In genomic region chr1:9561429-9561828, GRCh38 we compare ENCODE assay signal across 8 cellular contexts. TPM values are rescaled to one million over a fixed set of nuclear protein-coding genes. Genes with fewer than 3 reads are reported as not detected.
DNase-seq lines count a peak whose midpoint lies in the region; ATAC-seq lines count a peak whose summit lies in the region.

No MANE protein-coding gene starts in this region.

- no peaks in the 10 kb centered on the region; the same call in 1 of the 2 replicates for H3K9me3 ChIP-seq in HAP-1

- CTCF ChIA-PET in activated CD4-positive, alpha-beta memory T cell treated with anti-CD3 and anti-CD28 coated beads for 36 hours (lab: Charles Lee) = interaction anchor here (0.9 kb wide), 1 partner anchor 24 kb away, joined by 3 read pairs; no protein-coding TSS in a partner anchor

- H3K4me3 Mint-ChIP-seq in activated CD4-positive, alpha-beta memory T cell treated with anti-CD3 and anti-CD28 coated beads for 36 hours = no peak overlapping the region

- no peaks in the 10 kb centered on the region for H3K9me3 Mint-ChIP-seq in activated CD4-positive, alpha-beta memory T cell treated with anti-CD3 and anti-CD28 coated beads for 36 hours

- peaks cover 6% of the 10 kb centered on the region for H3K36me3 Mint-ChIP-seq in activated CD4-positive, alpha-beta memory T cell treated with anti-CD3 and anti-CD28 coated beads for 36 hours

- no peaks in the 10 kb centered on the region for H3K27me3 Mint-ChIP-seq in activated CD4-positive, alpha-beta memory T cell treated with anti-CD3 and anti-CD28 coated beads for 36 hours

- H3K27ac Mint-ChIP-seq in activated CD4-positive, alpha-beta memory T cell treated with anti-CD3 and anti-CD28 coated beads for 36 hours = no peak overlapping the region

- no peak for ATAC-seq in HG02623 (IDR thresholded peaks at IDR 0.05; ENCODE audit: unreplicated experiment)

- intact Hi-C loops in activated CD4-positive, alpha-beta memory T cell treated with anti-CD3 and anti-CD28 coated beads for 36 hours (cut with micrococcal nuclease) = no loop called here

- peaks cover 21% of the 10 kb centered on the region for H3K4me1 Mint-ChIP-seq in activated CD4-positive, alpha-beta memory T cell treated with anti-CD3 and anti-CD28 coated beads for 36 hours (ENCODE audit: low read depth)

- DNase-seq in HAP-1 (ENCODE audit: low spot score in 2 of 2) = peak; percentile 73 to 92
- peak; percentile 76 for DNase-seq in NCI-H446 treated with DMSO at 0.1 percent for 48 hours (lab: John Stamatoyannopoulos, UW)
- DNase-seq in cerebellum (ENCODE audit: low spot score) = peak; percentile 36
- DNase-seq in medulla oblongata (ENCODE audit: extremely low spot score) = peak; percentile 83
- DNase-seq in islet precursor cell = no peak
- DNase-seq in activated CD4-positive, alpha-beta memory T cell treated with anti-CD3 and anti-CD28 coated beads for 36 hours = no peak
- DNase-seq in SHP77 treated with DMSO at 0.1 percent for 48 hours (lab: John Stamatoyannopoulos, UW) = no peak

- peaks cover 49% of the 10 kb centered on the region for H3K36me3 ChIP-seq in HAP-1 (replicated peaks)

- no peak overlapping the region for H3K4me3 ChIP-seq in HAP-1

- in situ Hi-C loops in HAP-1 (cut with MboI; ENCODE audit: low sequenced_read_pairs) = no loop called here

- H3K27me3 ChIP-seq in HAP-1 (ENCODE audit: low read depth) = no peaks in the 10 kb centered on the region

- peaks cover 43% of the 10 kb centered on the region for H3K4me1 ChIP-seq in HAP-1

- POLR2A ChIA-PET in activated CD4-positive, alpha-beta memory T cell treated with anti-CD3 and anti-CD28 coated beads for 36 hours (lab: Charles Lee) = no interaction called here

RNA-seq across cellular contexts. Expression of gene SLC25A33, which starts 22.2 kb away (rescaled TPM):
- total RNA-seq in cerebellum = 5.4 TPM
- 1 to 10 TPM; 5.4 to 6.1 TPM for total RNA-seq in activated CD4-positive, alpha-beta memory T cell treated with anti-CD3 and anti-CD28 coated beads for 36 hours

RNA-seq across cellular contexts. Expression of gene TMEM201, which starts 27.3 kb away (rescaled TPM):
- 9.0 TPM for total RNA-seq in cerebellum
- 10 to 100 TPM; 12.2 to 14.0 TPM for total RNA-seq in activated CD4-positive, alpha-beta memory T cell treated with anti-CD3 and anti-CD28 coated beads for 36 hours

Comparison
In these comparisons a context has a peak if more than half of its experiments do, and no peak if none do; other contexts are left out.
1. DNase-seq: peak in HAP-1 (2 of 2), NCI-H446 treated with DMSO at 0.1 percent for 48 hours (single experiment), cerebellum (single experiment) and medulla oblongata (single experiment); none in islet precursor cell (single experiment), activated CD4-positive, alpha-beta memory T cell treated with anti-CD3 and anti-CD28 coated beads for 36 hours (single experiment) and SHP77 treated with DMSO at 0.1 percent for 48 hours (single experiment).